Comparison of ENCODE assay signal across 5 cellular contexts in the genomic region with DNA sequence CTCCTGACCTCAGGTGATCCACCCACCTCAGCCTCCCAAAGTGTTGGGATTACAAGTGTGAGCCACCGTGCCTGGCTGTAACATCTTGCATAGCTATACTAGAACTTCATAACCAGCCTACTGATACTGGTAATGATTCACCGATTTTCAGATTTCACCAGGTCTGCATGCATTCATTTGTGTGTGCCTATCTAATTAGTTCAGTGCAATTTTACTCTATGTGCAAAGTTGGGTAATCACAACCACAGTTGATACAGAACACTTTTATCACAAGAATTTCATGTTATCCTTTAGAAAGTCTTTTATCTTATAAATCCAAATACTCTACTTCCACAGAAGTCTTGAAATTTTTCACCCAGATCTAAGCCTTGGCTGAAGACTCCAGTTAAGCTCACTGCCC.
"Had no signal": no experiment of that assay in that cellular context is flagged by ENCODE, and none has a peak within 500 bp of the region (broad histone marks: within the 10 kb centered on the region; RNA-seq: fewer than 3 reads in every experiment).

No MANE protein-coding gene starts in this region.

- ATAC-seq: GM23338, HepG2 had no signal

- H3K4me1 Mint-ChIP-seq: GM23338, H9 had no signal

- H3K27ac Mint-ChIP-seq: GM23338, H9, IgD-negative memory B cell had no signal

- DNase-seq: H9, HCEC 1CT had no signal

- H3K9me3 Mint-ChIP-seq: GM23338, H9, IgD-negative memory B cell had no signal

- H3K4me3 Mint-ChIP-seq: GM23338, H9 had no signal

- H3K27me3 Mint-ChIP-seq: IgD-negative memory B cell had no signal
